Comparison of ENCODE assay signal across 16 cellular contexts in the genomic region with DNA sequence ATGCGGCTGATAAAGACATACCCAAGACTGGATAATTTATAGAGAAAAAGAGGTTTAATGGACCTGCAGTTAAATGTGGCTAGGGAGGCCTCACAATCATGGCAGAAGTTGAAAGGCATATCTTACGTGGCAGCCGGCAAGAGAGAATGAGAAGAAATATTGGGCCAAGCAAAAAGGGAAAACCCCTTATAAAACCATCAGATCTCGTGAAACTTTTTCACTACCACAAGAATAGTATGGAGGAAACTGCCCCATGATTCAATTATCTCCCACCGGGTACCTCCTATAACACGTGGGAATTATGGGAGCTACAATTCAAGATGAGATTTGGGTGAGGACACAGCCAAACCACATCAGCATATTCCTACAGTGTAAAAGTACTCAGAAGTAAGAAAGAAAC.
A peak's percentile ranks its signal among the peaks of the same experiment; 100 is the strongest.
DNase-seq lines count a peak whose midpoint lies in the region; ATAC-seq, FAIRE-seq and TF ChIP-seq lines count a peak whose summit lies in the region.
"Had no signal": no experiment of that assay in that cellular context is flagged by ENCODE, and none has a peak within 500 bp of the region (broad histone marks: within the 10 kb centered on the region; RNA-seq: fewer than 3 reads in every experiment).

No MANE protein-coding gene starts in this region.

- no peaks in the 10 kb centered on the region for H3K9me3 ChIP-seq in neutrophil
- H3K9me3 ChIP-seq in WERI-Rb-1 (ENCODE audit: severe bottlenecking), result no peaks in the 10 kb centered on the region

- H3K36me3 ChIP-seq in neutrophil (no peaks in the 10 kb centered on the region), WERI-Rb-1 (no peaks in the 10 kb centered on the region)

- H3K9me3 Mint-ChIP-seq in stimulated activated naive CD8-positive, alpha-beta T cell treated with anti-CD3 and anti-CD28 coated beads, Interleukin-15, amount 100 ng/mL, for 72 hours, result no peaks in the 10 kb centered on the region

- H3K27ac ChIP-seq in neutrophil, result peak overlapping the region; percentile 73
- H3K27ac ChIP-seq in WERI-Rb-1, result no peak overlapping the region
- H3K27ac ChIP-seq: KMS-11 had no signal

- TF ChIP-seq CTCF in neutrophil (IDR thresholded peaks at IDR 0.05), result no peak
- no peak for TF ChIP-seq CTCF in WERI-Rb-1 (IDR thresholded peaks at IDR 0.05; ENCODE audit: low read depth, low read length)

- no peak overlapping the region for H3K4me3 Mint-ChIP-seq in stimulated activated naive CD8-positive, alpha-beta T cell treated with anti-CD3 and anti-CD28 coated beads, Interleukin-15, amount 100 ng/mL, for 72 hours
- H3K4me3 Mint-ChIP-seq: T-helper 17 cell had no signal

- DNase-seq in GM18507 (ENCODE audit: extremely low spot score, insufficient read length, low read depth) (no peak), NAMALWA (ENCODE audit: low spot score) (peak; percentile 34), WERI-Rb-1 (no peak), HTR-8/SVneo (ENCODE audit: insufficient read length, low spot score) (no peak), NCI-H446 treated with DMSO at 0.1 percent for 48 hours (lab: John Stamatoyannopoulos, UW) (no peak)
- no peak for DNase-seq in stimulated activated naive CD8-positive, alpha-beta T cell treated with anti-CD3 and anti-CD28 coated beads, Interleukin-15, amount 100 ng/mL, for 72 hours
- DNase-seq: C1 segment of cervical spinal cord, COR-L47, MM.1S, NCI-H446, SHP77 treated with DMSO at 0.1 percent for 48 hours, T-helper 17 cell had no signal

- H3K27me3 Mint-ChIP-seq in stimulated activated naive CD8-positive, alpha-beta T cell treated with anti-CD3 and anti-CD28 coated beads, Interleukin-15, amount 100 ng/mL, for 72 hours, result no peaks in the 10 kb centered on the region
- H3K27me3 Mint-ChIP-seq: T-helper 17 cell had no signal

- peaks cover 25% of the 10 kb centered on the region for H3K4me1 Mint-ChIP-seq in stimulated activated naive CD8-positive, alpha-beta T cell treated with anti-CD3 and anti-CD28 coated beads, Interleukin-15, amount 100 ng/mL, for 72 hours

- FAIRE-seq in GM18507 (lab: Jason Lieb, UNC) (peak; percentile 56), HTR-8/SVneo (lab: Jason Lieb, UNC) (no peak)
- FAIRE-seq: H54 had no signal

- peak; percentile 25 for ATAC-seq in HG02610 (IDR thresholded peaks at IDR 0.05; ENCODE audit: unreplicated experiment)
- ATAC-seq in stimulated activated naive CD8-positive, alpha-beta T cell treated with anti-CD3 and anti-CD28 coated beads, Interleukin-15, amount 100 ng/mL, for 72 hours, result no peak

- peaks cover 66 to 67% of the 10 kb centered on the region in 2 experiments for H3K4me1 ChIP-seq in neutrophil (ENCODE audit: control insufficient read depth in 1 of 2, insufficient read depth in 1 of 2, low read depth in 1 of 2, low read length in 1 of 2)

- H3K4me3 ChIP-seq in neutrophil (ENCODE audit: low read depth in 1 of 2, low read length in 1 of 2) (peak overlapping the region in 1 of 2 experiments; percentile 6), WERI-Rb-1 (ENCODE audit: low read depth, low read length) (no peak overlapping the region)

- H3K27ac Mint-ChIP-seq in stimulated activated naive CD8-positive, alpha-beta T cell treated with anti-CD3 and anti-CD28 coated beads, Interleukin-15, amount 100 ng/mL, for 72 hours, result no peak overlapping the region
- H3K27ac Mint-ChIP-seq: T-helper 17 cell had no signal

- H3K27me3 ChIP-seq in neutrophil (no peaks in the 10 kb centered on the region), WERI-Rb-1 (ENCODE audit: insufficient read depth, low read depth, severe bottlenecking) (no peaks in the 10 kb centered on the region)
